1 cellular context compared by ENCODE assay signal in the genomic region with DNA sequence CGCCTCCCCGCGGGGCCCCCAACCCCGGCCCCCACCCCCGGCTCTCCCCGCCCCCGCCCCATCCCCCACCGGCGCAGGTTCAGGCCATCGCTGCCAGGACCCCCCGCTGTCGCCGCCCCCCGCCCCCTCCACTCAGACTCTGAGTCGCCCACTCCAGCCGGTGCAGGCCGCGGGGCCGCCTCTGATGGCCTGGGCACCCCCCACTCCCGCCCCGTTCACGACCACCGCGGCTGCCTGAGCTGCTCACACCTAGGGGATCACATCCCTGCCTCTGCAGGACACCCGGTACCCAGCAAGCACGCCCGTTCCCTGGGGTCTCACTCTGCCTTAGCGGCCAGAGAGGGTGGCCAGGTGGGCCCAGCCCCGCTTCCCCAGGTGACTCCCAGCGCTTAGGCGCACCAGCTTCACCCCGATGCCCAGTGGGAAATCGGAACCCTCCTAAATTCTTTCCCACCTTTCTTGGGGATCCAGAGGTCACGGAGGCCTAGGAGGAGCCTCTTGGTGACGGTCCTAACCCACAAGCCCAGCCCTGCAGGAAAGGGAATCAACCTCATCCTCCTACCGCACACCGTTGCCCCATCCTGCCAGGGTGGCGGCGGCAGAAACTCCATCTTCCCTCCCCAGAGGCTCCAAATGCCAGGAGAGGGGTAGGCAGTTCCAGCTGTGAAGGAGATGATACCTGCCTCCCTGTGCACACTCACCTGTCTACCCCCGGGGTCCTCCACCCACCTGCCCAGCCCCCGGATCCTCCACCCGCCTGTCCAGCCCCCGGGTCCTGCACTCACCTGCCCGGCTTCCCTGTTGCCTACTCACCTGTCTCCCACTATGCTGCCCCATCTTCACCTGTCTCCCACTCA.
TF ChIP-seq lines count a peak whose summit lies in the region.

No MANE protein-coding gene starts in this region.

TF ChIP-seq in GM12878, 131 proteins besides CTCF, POLR2A, EP300 and RAD21:
- TF ChIP-seq NR2C2 (IDR thresholded peaks at IDR 0.05; ENCODE audit: borderline replicate concordance, control insufficient read depth, insufficient read length, low read depth) (no peak), PML (IDR thresholded peaks at IDR 0.05; ENCODE audit: low read length) (no peak), HDAC6 (IDR thresholded peaks at IDR 0.05; ENCODE audit: unreplicated experiment) (no peak), CHD4 (IDR thresholded peaks at IDR 0.05) (no peak), MXI1 (IDR thresholded peaks at IDR 0.05; ENCODE audit: low read depth, low read length) (no peak), IKZF1 (conservative IDR thresholded peaks at IDR 0.05) (no peak), TCF12 (IDR thresholded peaks at IDR 0.05; ENCODE audit: low read depth, low read length) (no peak), MTA3 (IDR thresholded peaks at IDR 0.05; ENCODE audit: borderline replicate concordance, low read length) (no peak), IRF4 (IDR thresholded peaks at IDR 0.05; ENCODE audit: low read depth, low read length) (no peak), PAX8 (IDR thresholded peaks at IDR 0.05) (no peak), JUNB (IDR thresholded peaks at IDR 0.05) (no peak), CEBPB (IDR thresholded peaks at IDR 0.05; ENCODE audit: borderline replicate concordance in 1 of 2, low read depth in 2 of 2, low read length in 2 of 2) (no peak), ZNF217 (IDR thresholded peaks at IDR 0.05) (no peak)
- TF ChIP-seq, protein P1, sequence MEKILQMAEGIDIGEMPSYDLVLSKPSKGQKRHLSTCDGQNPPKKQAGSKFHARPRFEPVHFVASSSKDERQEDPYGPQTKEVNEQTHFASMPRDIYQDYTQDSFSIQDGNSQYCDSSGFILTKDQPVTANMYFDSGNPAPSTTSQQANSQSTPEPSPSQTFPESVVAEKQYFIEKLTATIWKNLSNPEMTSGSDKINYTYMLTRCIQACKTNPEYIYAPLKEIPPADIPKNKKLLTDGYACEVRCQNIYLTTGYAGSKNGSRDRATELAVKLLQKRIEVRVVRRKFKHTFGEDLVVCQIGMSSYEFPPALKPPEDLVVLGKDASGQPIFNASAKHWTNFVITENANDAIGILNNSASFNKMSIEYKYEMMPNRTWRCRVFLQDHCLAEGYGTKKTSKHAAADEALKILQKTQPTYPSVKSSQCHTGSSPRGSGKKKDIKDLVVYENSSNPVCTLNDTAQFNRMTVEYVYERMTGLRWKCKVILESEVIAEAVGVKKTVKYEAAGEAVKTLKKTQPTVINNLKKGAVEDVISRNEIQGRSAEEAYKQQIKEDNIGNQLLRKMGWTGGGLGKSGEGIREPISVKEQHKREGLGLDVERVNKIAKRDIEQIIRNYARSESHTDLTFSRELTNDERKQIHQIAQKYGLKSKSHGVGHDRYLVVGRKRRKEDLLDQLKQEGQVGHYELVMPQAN (conservative IDR thresholded peaks at IDR 0.05): no peak
- TF ChIP-seq, protein P2, sequence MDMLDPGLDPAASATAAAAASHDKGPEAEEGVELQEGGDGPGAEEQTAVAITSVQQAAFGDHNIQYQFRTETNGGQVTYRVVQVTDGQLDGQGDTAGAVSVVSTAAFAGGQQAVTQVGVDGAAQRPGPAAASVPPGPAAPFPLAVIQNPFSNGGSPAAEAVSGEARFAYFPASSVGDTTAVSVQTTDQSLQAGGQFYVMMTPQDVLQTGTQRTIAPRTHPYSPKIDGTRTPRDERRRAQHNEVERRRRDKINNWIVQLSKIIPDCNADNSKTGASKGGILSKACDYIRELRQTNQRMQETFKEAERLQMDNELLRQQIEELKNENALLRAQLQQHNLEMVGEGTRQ (IDR thresholded peaks at IDR 0.05; ENCODE audit: borderline replicate concordance, low read depth, low read length): no peak
- TF ChIP-seq, protein P3, sequence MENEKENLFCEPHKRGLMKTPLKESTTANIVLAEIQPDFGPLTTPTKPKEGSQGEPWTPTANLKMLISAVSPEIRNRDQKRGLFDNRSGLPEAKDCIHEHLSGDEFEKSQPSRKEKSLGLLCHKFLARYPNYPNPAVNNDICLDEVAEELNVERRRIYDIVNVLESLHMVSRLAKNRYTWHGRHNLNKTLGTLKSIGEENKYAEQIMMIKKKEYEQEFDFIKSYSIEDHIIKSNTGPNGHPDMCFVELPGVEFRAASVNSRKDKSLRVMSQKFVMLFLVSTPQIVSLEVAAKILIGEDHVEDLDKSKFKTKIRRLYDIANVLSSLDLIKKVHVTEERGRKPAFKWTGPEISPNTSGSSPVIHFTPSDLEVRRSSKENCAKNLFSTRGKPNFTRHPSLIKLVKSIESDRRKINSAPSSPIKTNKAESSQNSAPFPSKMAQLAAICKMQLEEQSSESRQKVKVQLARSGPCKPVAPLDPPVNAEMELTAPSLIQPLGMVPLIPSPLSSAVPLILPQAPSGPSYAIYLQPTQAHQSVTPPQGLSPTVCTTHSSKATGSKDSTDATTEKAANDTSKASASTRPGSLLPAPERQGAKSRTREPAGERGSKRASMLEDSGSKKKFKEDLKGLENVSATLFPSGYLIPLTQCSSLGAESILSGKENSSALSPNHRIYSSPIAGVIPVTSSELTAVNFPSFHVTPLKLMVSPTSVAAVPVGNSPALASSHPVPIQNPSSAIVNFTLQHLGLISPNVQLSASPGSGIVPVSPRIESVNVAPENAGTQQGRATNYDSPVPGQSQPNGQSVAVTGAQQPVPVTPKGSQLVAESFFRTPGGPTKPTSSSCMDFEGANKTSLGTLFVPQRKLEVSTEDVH (IDR thresholded peaks at IDR 0.05; ENCODE audit: low read depth, partially characterized antibody): no peak
- TF ChIP-seq, protein P4, sequence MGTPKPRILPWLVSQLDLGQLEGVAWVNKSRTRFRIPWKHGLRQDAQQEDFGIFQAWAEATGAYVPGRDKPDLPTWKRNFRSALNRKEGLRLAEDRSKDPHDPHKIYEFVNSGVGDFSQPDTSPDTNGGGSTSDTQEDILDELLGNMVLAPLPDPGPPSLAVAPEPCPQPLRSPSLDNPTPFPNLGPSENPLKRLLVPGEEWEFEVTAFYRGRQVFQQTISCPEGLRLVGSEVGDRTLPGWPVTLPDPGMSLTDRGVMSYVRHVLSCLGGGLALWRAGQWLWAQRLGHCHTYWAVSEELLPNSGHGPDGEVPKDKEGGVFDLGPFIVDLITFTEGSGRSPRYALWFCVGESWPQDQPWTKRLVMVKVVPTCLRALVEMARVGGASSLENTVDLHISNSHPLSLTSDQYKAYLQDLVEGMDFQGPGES (IDR thresholded peaks at IDR 0.05): no peak
TF ChIP-seq in GM12878: peak in this region for 0.
